ENCODE assay signal across 12 cellular contexts in the genomic region with DNA sequence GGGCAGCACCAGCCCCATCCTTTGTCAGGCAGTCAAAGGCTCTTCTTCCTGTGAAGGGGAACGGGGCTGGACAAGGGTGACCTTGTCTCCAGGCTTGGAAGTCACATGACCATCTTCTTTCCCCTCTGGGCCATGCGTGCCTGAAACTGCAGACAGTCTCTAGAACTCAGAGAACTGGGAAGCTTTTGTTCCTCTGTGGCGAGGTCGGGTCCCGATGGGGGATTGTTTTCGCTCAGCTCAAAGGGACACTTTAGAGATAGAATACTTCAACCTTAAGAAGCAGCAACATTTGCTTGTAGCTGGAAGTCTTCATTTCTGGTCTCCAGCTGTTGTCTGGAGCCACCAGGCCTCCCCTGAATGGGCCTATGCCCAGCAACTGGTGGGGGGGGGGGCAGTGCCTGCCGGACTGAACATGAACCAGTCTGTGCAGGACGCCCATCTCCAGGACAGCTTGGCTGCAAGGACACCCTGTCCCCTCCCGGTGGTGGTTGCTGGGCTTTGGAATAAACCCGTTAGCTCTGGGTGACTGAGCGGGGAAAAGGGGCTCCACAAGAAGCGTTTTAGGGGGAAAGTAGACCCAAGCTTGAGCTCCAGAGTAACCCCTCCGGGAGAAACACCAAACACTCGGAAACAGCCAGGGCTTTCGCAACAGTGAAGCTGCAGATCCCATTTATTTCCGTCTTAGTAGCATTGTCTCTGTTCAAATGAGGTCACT. TPM values are rescaled to one million over a fixed set of nuclear protein-coding genes. Genes with fewer than 3 reads are reported as not detected.
DNase-seq lines count a peak whose midpoint lies in the region; FAIRE-seq and TF ChIP-seq lines count a peak whose summit lies in the region.
"Had no signal": no experiment of that assay in that cellular context is flagged by ENCODE, and none has a peak within 500 bp of the region (broad histone marks: within the 10 kb centered on the region; RNA-seq: fewer than 3 reads in every experiment).

No MANE protein-coding gene starts in this region.

- TF ChIP-seq CTCF in stomach (IDR thresholded peaks at IDR 0.05) = no peak

- H3K4me3 ChIP-seq in mesodermal cell (ENCODE audit: extremely low read depth, insufficient read depth, low read length, poor library complexity, severe bottlenecking) = no peak overlapping the region
- no peak overlapping the region for H3K4me3 ChIP-seq in stomach

- WGBS in mesodermal cell (ENCODE audit: insufficient coverage in 2 of 2), 2 experiments = 88 to 90% methylated on average over 12 to 16 of the region's 16 CpGs
- 75 to 85% (median 78%) methylated on average over 16 of the region's 16 CpGs for WGBS in stomach, 5 donors

- no peak for TF ChIP-seq EP300 in stomach (IDR thresholded peaks at IDR 0.05)

- intact Hi-C loops in stomach (cut with DNase I; ENCODE audit: low total_unique reads) = loop anchor here (10.0 kb wide), 2 partner anchors 105 to 295 kb away; no protein-coding TSS in a partner anchor

- no peaks in the 10 kb centered on the region for H3K27me3 ChIP-seq in stomach

- H3K27ac ChIP-seq in mesodermal cell (ENCODE audit: low read depth, low read length, severe bottlenecking) (peak overlapping the region; percentile 36), stomach (peak overlapping the region in 4 of 5 donors; percentile 2 to 59 (median 42))

- H3K4me1 ChIP-seq in mesodermal cell (ENCODE audit: control insufficient read depth, insufficient read depth, low read length, poor library complexity, severe bottlenecking) (peaks cover 26% of the 10 kb centered on the region), stomach (peaks cover 5 to 36% (median 22%) of the 10 kb centered on the region in 4 donors)

- FAIRE-seq in frontal cortex (lab: Jason Lieb, UNC) = no peak

- no peaks in the 10 kb centered on the region for H3K36me3 ChIP-seq in mesodermal cell (ENCODE audit: control insufficient read depth, insufficient read depth, low read length)
- H3K36me3 ChIP-seq in stomach = peaks cover 0 to 20% (median 14%) of the 10 kb centered on the region in 4 donors

- in situ Hi-C loops in SK-MEL-5 (cut with HindIII; ENCODE audit: low pct_unique_long_range_greater_than_20kb, low sequenced_read_pairs) = no loop called here
- in situ Hi-C loops in ACHN (cut with HindIII; ENCODE audit: low pct_ligation_motif_present, low pct_unique_long_range_greater_than_20kb, low sequenced_read_pairs) = no loop called here

- DNase-seq in SK-MEL-5 (ENCODE audit: low read depth, low spot score) (peak; percentile 99), frontal cortex (ENCODE audit: low spot score in 2 of 2) (peak; percentile 45 to 56), stomach (no peak), NCI-H1694 (lab: John Stamatoyannopoulos, UW) (no peak), ACHN (no peak), NCI-H226 (no peak)
- no peak for DNase-seq in central memory CD4-positive, alpha-beta T cell
- DNase-seq: effector memory CD8-positive, alpha-beta T cell; naive thymus-derived CD4-positive, alpha-beta T cell; RPMI8226 had no signal

- H3K9me3 ChIP-seq in mesodermal cell (ENCODE audit: control insufficient read depth, low read length) (no peaks in the 10 kb centered on the region), stomach (no peaks in the 10 kb centered on the region)

- TF ChIP-seq POLR2A in stomach (IDR thresholded peaks at IDR 0.05) = no peak

RNA-seq across cellular contexts. Expression of a gene that starts 55.7 kb away (rescaled TPM):
- total RNA-seq in SK-MEL-5 (2014; rRNA removed; shearing (Covaris generic)) = 3.4 and 3.7 TPM in 2 replicates
- 4.4 and 5.3 TPM in 2 replicates for polyA plus RNA-seq in SK-MEL-5 (2015; cell fraction: cytosol; rRNA removed)
- polyA plus RNA-seq in SK-MEL-5 (2015; cell fraction: nucleus; rRNA removed) = 4.3 and 10.9 TPM in 2 replicates
- total RNA-seq in frontal cortex = 33.8 TPM
- 9.8 TPM for polyA plus RNA-seq in mesodermal cell (2013, experiment 1 of 2)
- 6.7 TPM for polyA plus RNA-seq in mesodermal cell (2013, experiment 2 of 2)
- total RNA-seq in stomach = 10 to 100 TPM in 2 of 5 donors, 1 to 10 TPM in 2, not detected in 1; 1.8 to 23.6 (median 9.5) TPM
- polyA plus RNA-seq in stomach = 10 to 100 TPM in 2 of 3 donors, 1 to 10 TPM in 1; 2.5 to 12.7 (median 10.3) TPM
- total RNA-seq: activated CD8-positive, alpha-beta memory T cell treated with anti-CD3 and anti-CD28 coated beads for 36 hours had no signal
- polyA plus RNA-seq: naive thymus-derived CD4-positive, alpha-beta T cell had no signal

Comparison
In these comparisons a context has a peak if more than half of its experiments do, and no peak if none do; other contexts are left out.
1. DNase-seq: peak in SK-MEL-5 (single experiment) and frontal cortex (2 of 2); none in stomach (single experiment), NCI-H1694 (single experiment), ACHN (single experiment), central memory CD4-positive, alpha-beta T cell (single experiment) and NCI-H226 (single experiment).